ENCODE assay signal across 17 cellular contexts in the genomic region with DNA sequence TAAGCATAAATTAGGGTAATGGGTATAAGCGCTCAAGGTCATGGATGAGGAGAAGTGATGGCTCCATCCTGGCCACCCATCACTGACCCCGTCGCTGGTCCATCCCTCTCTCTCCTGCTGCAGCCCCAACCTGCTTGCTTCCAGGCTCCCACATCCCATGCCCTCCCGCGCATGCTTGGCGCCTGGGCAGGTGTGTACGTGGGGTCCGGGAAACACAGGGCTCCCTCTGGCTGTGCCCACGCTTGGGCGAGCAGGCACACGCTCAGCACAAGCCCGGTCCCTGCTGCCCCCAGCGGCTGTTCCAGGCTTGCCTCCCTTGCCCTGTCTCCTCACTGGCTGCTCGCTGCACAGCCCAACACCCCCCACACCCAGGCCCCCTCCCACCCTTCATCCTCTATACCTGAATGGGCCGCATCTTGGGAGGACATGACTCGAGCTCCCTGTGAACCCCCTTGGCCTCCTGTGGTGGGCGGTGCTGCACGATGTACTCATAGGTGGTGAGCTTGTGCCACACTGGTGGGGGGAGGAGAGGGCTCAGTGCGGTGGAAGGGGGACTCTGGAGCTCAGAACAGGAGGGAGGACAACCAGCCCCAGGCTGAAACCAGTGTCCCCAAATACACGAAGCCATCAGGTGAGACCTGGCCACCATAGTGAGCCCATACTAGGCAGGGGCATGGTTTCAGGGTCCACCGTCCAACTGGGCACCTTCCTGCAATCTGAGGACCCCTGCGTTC. TPM values are rescaled to one million over a fixed set of nuclear protein-coding genes. Genes with fewer than 3 reads are reported as not detected.
A peak's percentile ranks its signal among the peaks of the same experiment; 100 is the strongest.
DNase-seq lines count a peak whose midpoint lies in the region; ATAC-seq and TF ChIP-seq lines count a peak whose summit lies in the region.
"Had no signal": no experiment of that assay in that cellular context is flagged by ENCODE, and none has a peak within 500 bp of the region (broad histone marks: within the 10 kb centered on the region; RNA-seq: fewer than 3 reads in every experiment).

No MANE protein-coding gene starts in this region.

- H3K4me3 ChIP-seq in GM12864 (ENCODE audit: low read depth, low read length) (no peak overlapping the region), gastroesophageal sphincter (no peak overlapping the region), psoas muscle (no peak overlapping the region)
- H3K4me3 ChIP-seq: HAP-1, PC-9, uterus had no signal

- H3K4me1 ChIP-seq in gastroesophageal sphincter = peaks cover 3 to 67% (median 41%) of the 10 kb centered on the region in 3 donors
- peaks cover 37% of the 10 kb centered on the region for H3K4me1 ChIP-seq in psoas muscle

- H3K27me3 ChIP-seq in gastroesophageal sphincter (no peaks in the 10 kb centered on the region), psoas muscle (ENCODE audit: insufficient read depth in 3 of 3, low read length in 2 of 3) (peaks cover 0 to 5% (median 0%) of the 10 kb centered on the region in 3 donors)
- H3K27me3 ChIP-seq: BE2C, uterus had no signal

- peak; percentile 50 for TF ChIP-seq CTCF in GM12864 (IDR thresholded peaks at IDR 0.05; ENCODE audit: low read depth, low read length, missing control alignments)
- TF ChIP-seq CTCF in gastroesophageal sphincter (IDR thresholded peaks at IDR 0.05) = no peak
- TF ChIP-seq CTCF in psoas muscle (IDR thresholded peaks at IDR 0.05) = no peak

- no peak for DNase-seq in GM12864 (ENCODE audit: low read depth)
- peak; percentile 49 for DNase-seq in NCI-H2107 (lab: John Stamatoyannopoulos, UW)
- DNase-seq in psoas muscle = peak in 1 of 2 donors; percentile 45
- no peak for DNase-seq in stimulated activated CD4-positive, alpha-beta T cell treated with anti-CD3 and anti-CD28 coated beads, Interleukin-4, amount 100 ng/mL, for 24 hours
- no peak for DNase-seq in NCI-H82 (lab: John Stamatoyannopoulos, UW)
- DNase-seq: BE2C, cortex of kidney, DMS79, NCI-H1092, NCI-H446, PC-9, uterus had no signal

- 89 to 100% methylated on average over 1 to 3 of the region's 22 CpGs for WGBS in gastroesophageal sphincter (ENCODE audit: low coverage in 1 of 2), 2 donors
- 86 to 88% (median 86%) methylated on average over 22 of the region's 22 CpGs for WGBS in psoas muscle, 3 donors

- H3K36me3 ChIP-seq in gastroesophageal sphincter = no peaks in the 10 kb centered on the region
- no peaks in the 10 kb centered on the region for H3K36me3 ChIP-seq in psoas muscle (ENCODE audit: insufficient read depth in 1 of 2, low read depth in 1 of 2)
- H3K36me3 ChIP-seq: BE2C, HAP-1, uterus had no signal

- ATAC-seq in gastroesophageal sphincter = no peak
- ATAC-seq in psoas muscle = no peak
- ATAC-seq in HG02798 (IDR thresholded peaks at IDR 0.05; ENCODE audit: poor library complexity, unreplicated experiment) = no peak

- H3K27ac ChIP-seq in gastroesophageal sphincter (peak overlapping the region in 3 of 4 donors; percentile 87 to 89 (median 88)), psoas muscle (peak overlapping the region; percentile 50)
- H3K27ac ChIP-seq: PC-9 had no signal

- H3K9me3 ChIP-seq in gastroesophageal sphincter = no peaks in the 10 kb centered on the region
- no peaks in the 10 kb centered on the region for H3K9me3 ChIP-seq in psoas muscle
- H3K9me3 ChIP-seq: BE2C, HAP-1, uterus had no signal

- intact Hi-C loops in psoas muscle (cut with DNase I) = no loop called here

- TF ChIP-seq EP300 in gastroesophageal sphincter (IDR thresholded peaks at IDR 0.05) = no peak

- no peak for TF ChIP-seq POLR2A in gastroesophageal sphincter (IDR thresholded peaks at IDR 0.05)

RNA-seq across cellular contexts. Expression of gene TPPP3, which starts 4.7 kb away (rescaled TPM):
- total RNA-seq in gastroesophageal sphincter (100 to 1,000 TPM in 1 of 4 donors, 10 to 100 TPM in 3; 14.8 to 111 (median 55.0) TPM), psoas muscle (10 to 100 TPM; 14.8 to 36.4 (median 25.7) TPM)
- polyA plus RNA-seq in psoas muscle = 10 to 100 TPM in 2 of 3 donors, 1 to 10 TPM in 1; 5.3 to 21.4 (median 17.0) TPM
- total RNA-seq: activated CD8-positive, alpha-beta memory T cell treated with anti-CD3 and anti-CD28 coated beads for 36 hours had no signal
- polyA plus RNA-seq: IgD-negative memory B cell had no signal

RNA-seq across cellular contexts. Expression of gene ZDHHC1, which starts 18.3 kb away (rescaled TPM):
- total RNA-seq in gastroesophageal sphincter = 10 to 100 TPM in 3 of 4 donors, 1 to 10 TPM in 1; 7.5 to 26.7 (median 17.3) TPM
- total RNA-seq in psoas muscle = 10 to 100 TPM in 1 of 4 donors, 1 to 10 TPM in 3; 5.8 to 11.0 (median 6.9) TPM
- 1 to 10 TPM; 1.7 to 5.0 (median 2.9) TPM for polyA plus RNA-seq in psoas muscle

RNA-seq across cellular contexts. Expression of gene HSD11B2, which starts 32.9 kb away (rescaled TPM):
- total RNA-seq in gastroesophageal sphincter (1 to 10 TPM in 1 of 4 donors, under 1 TPM in 2, not detected in 1; 0.19 to 2.1 (median 0.27) TPM), psoas muscle (under 1 TPM; 0.16 to 0.71 (median 0.39) TPM)
- under 1 TPM; 0.11 to 0.35 (median 0.17) TPM for polyA plus RNA-seq in psoas muscle
- polyA plus RNA-seq: IgD-negative memory B cell had no signal
